Comparison of ENCODE assay signal across 22 cellular contexts in the genomic region with DNA sequence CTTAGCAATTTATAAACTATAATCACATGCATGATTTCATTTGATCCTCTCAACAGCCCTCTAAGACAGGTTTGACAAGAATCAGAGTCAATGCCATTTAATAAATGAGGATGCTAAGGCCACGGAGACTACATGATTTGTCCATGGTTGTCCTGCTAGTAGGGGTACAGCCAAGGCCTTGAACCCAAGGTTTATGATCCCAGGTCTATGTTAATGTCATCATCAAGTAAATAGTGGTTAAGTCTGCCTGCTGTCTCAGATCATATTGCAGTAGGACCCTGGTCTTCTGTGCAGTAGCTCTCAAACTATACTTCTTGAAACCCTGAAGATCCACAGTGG. TPM values are rescaled to one million over a fixed set of nuclear protein-coding genes. Genes with fewer than 3 reads are reported as not detected.
DNase-seq lines count a peak whose midpoint lies in the region; ATAC-seq and TF ChIP-seq lines count a peak whose summit lies in the region.
"Had no signal": no experiment of that assay in that cellular context is flagged by ENCODE, and none has a peak within 500 bp of the region (broad histone marks: within the 10 kb centered on the region; RNA-seq: fewer than 3 reads in every experiment).

No MANE protein-coding gene starts in this region.

- ATAC-seq in RWPE2 (ENCODE audit: low read depth) (peak; percentile 12; the same call in 2 of the 3 replicates), foreskin keratinocyte (peak; percentile 38)

- H3K36me3 ChIP-seq in RWPE2 (ENCODE audit: low read depth) (no peaks in the 10 kb centered on the region), uterus (no peaks in the 10 kb centered on the region)
- H3K36me3 ChIP-seq in effector memory CD4-positive, alpha-beta T cell (ENCODE audit: control insufficient read depth, insufficient read depth, low read length), result no peaks in the 10 kb centered on the region
- H3K36me3 ChIP-seq: left ventricle myocardium inferior, right atrium auricular region had no signal

- no peak for TF ChIP-seq POLR2A in uterus (IDR thresholded peaks at IDR 0.05)

- H3K4me1 Mint-ChIP-seq in activated T-cell treated with anti-CD3 and anti-CD28 coated beads, Interleukin-2, amount 50 U/mL, for 24 hours (ENCODE audit: low read depth), result peaks cover 54% of the 10 kb centered on the region

- H3K4me3 Mint-ChIP-seq in activated T-cell treated with anti-CD3 and anti-CD28 coated beads, Interleukin-2, amount 50 U/mL, for 24 hours, result no peak overlapping the region
- H3K4me3 Mint-ChIP-seq: activated naive CD4-positive, alpha-beta T cell treated with anti-CD3 and anti-CD28 coated beads, Interleukin-2, amount 10 ng/mL, durations not matched to agents 7 days and 5 days; brain; dendritic cell treated with granulocyte-macrophage colony-stimulating factor and Interleukin-4, amounts not matched to agents 40 ng/mL and 50 ng/mL, for 4 days; H9; type B pancreatic cell had no signal

- intact Hi-C loops in uterus (cut with DNase I; ENCODE audit: low total_unique reads), result no loop called here

- no peak overlapping the region for H3K4me3 ChIP-seq in RWPE2 (ENCODE audit: severe bottlenecking)
- no peak overlapping the region for H3K4me3 ChIP-seq in uterus
- no peak overlapping the region for H3K4me3 ChIP-seq in effector memory CD4-positive, alpha-beta T cell (ENCODE audit: insufficient read depth, low read depth, low read length, poor library complexity, severe bottlenecking)
- H3K4me3 ChIP-seq: left ventricle myocardium inferior, right atrium auricular region had no signal

- H3K27me3 Mint-ChIP-seq in activated T-cell treated with anti-CD3 and anti-CD28 coated beads, Interleukin-2, amount 50 U/mL, for 24 hours, result no peaks in the 10 kb centered on the region
- H3K27me3 Mint-ChIP-seq: type B pancreatic cell had no signal

- H3K27me3 ChIP-seq in RWPE2 (ENCODE audit: insufficient read depth, poor library complexity, severe bottlenecking), result no peaks in the 10 kb centered on the region
- no peaks in the 10 kb centered on the region for H3K27me3 ChIP-seq in foreskin keratinocyte
- no peaks in the 10 kb centered on the region for H3K27me3 ChIP-seq in uterus
- no peaks in the 10 kb centered on the region for H3K27me3 ChIP-seq in effector memory CD4-positive, alpha-beta T cell (replicated peaks; ENCODE audit: control insufficient read depth, insufficient read depth, low read length, poor library complexity, severe bottlenecking)
- H3K27me3 ChIP-seq: right atrium auricular region had no signal

- H3K9me3 Mint-ChIP-seq in activated T-cell treated with anti-CD3 and anti-CD28 coated beads, Interleukin-2, amount 50 U/mL, for 24 hours, result no peaks in the 10 kb centered on the region
- H3K9me3 Mint-ChIP-seq: activated naive CD4-positive, alpha-beta T cell treated with anti-CD3 and anti-CD28 coated beads, Interleukin-2, amount 10 ng/mL, durations not matched to agents 7 days and 5 days; dendritic cell treated with granulocyte-macrophage colony-stimulating factor and Interleukin-4, amounts not matched to agents 40 ng/mL and 50 ng/mL, for 4 days; H9; type B pancreatic cell had no signal

- peak overlapping the region; percentile 42 for H3K27ac Mint-ChIP-seq in activated T-cell treated with anti-CD3 and anti-CD28 coated beads, Interleukin-2, amount 50 U/mL, for 24 hours
- H3K27ac Mint-ChIP-seq: dendritic cell treated with granulocyte-macrophage colony-stimulating factor and Interleukin-4, amounts not matched to agents 40 ng/mL and 50 ng/mL, for 4 days; H9; type B pancreatic cell had no signal

- H3K27ac ChIP-seq in RWPE2 (ENCODE audit: poor library complexity, severe bottlenecking) (peak overlapping the region; percentile 79), foreskin keratinocyte (no peak overlapping the region), uterus (peak overlapping the region; percentile 80 to 86)
- no peak overlapping the region for H3K27ac ChIP-seq in effector memory CD4-positive, alpha-beta T cell (ENCODE audit: insufficient read depth, low read length, poor library complexity, severe bottlenecking)
- H3K27ac ChIP-seq: left ventricle myocardium inferior, right atrium auricular region had no signal

- H3K9me3 ChIP-seq in RWPE2 (ENCODE audit: severe bottlenecking) (no peaks in the 10 kb centered on the region), uterus (no peaks in the 10 kb centered on the region)
- no peaks in the 10 kb centered on the region for H3K9me3 ChIP-seq in effector memory CD4-positive, alpha-beta T cell (ENCODE audit: control insufficient read depth, low read length)
- H3K9me3 ChIP-seq: Caco-2, left ventricle myocardium inferior, right atrium auricular region had no signal

- TF ChIP-seq CTCF in RWPE2 (IDR thresholded peaks at IDR 0.05; ENCODE audit: poor library complexity, severe bottlenecking) (no peak), foreskin keratinocyte (conservative IDR thresholded peaks at IDR 0.05) (no peak), uterus (IDR thresholded peaks at IDR 0.05) (no peak)

- H3K4me1 ChIP-seq in RWPE2 (ENCODE audit: insufficient read depth, poor library complexity, severe bottlenecking) (peaks cover 21% of the 10 kb centered on the region), foreskin keratinocyte (peaks cover 13% of the 10 kb centered on the region), uterus (peaks cover 0 to 13% of the 10 kb centered on the region in 2 donors)
- H3K4me1 ChIP-seq in effector memory CD4-positive, alpha-beta T cell (ENCODE audit: control insufficient read depth, insufficient read depth, low read length, poor library complexity, severe bottlenecking), result peaks cover 41% of the 10 kb centered on the region
- H3K4me1 ChIP-seq: left ventricle myocardium inferior had no signal

- DNase-seq in activated T-cell treated with anti-CD3 and anti-CD28 coated beads, Interleukin-2, amount 50 U/mL, for 24 hours, result no peak
- no peak for DNase-seq in activated T-cell treated with anti-CD3 and anti-CD28 coated beads, Interleukin-2, amount 50 U/mL, for 1 hour
- DNase-seq in RWPE2 (ENCODE audit: low spot score), result no peak
- DNase-seq in foreskin keratinocyte, result no peak
- no peak for DNase-seq in uterus
- DNase-seq in kidney tubule cell (ENCODE audit: low spot score), result no peak
- DNase-seq in dermis blood vessel endothelial cell, result no peak
- DNase-seq in effector memory CD4-positive, alpha-beta T cell, result no peak
- DNase-seq: activated CD4-positive, alpha-beta T cell treated with anti-CD3 and anti-CD28 coated beads for 48 hours; activated CD8-positive, alpha-beta memory T cell treated with anti-CD3 and anti-CD28 coated beads, Interleukin-2, amount 50 U/mL, for 48 hours; activated naive CD4-positive, alpha-beta T cell treated with anti-CD3 and anti-CD28 coated beads, Interleukin-2, amount 10 ng/mL, durations not matched to agents 7 days and 5 days; Caco-2; H9; KBM-7; left ventricle myocardium inferior; stimulated activated naive CD4-positive, alpha-beta T cell treated with Interleukin-2 at 50 U/mL for 16 hours had no signal

- H3K36me3 Mint-ChIP-seq in activated T-cell treated with anti-CD3 and anti-CD28 coated beads, Interleukin-2, amount 50 U/mL, for 24 hours (ENCODE audit: low read depth), result no peaks in the 10 kb centered on the region
- H3K36me3 Mint-ChIP-seq: activated naive CD4-positive, alpha-beta T cell treated with anti-CD3 and anti-CD28 coated beads, Interleukin-2, amount 10 ng/mL, durations not matched to agents 7 days and 5 days; brain; type B pancreatic cell had no signal

RNA-seq across cellular contexts. Expression of gene SYTL2, which starts 17.7 kb away (rescaled TPM):
- total RNA-seq in foreskin keratinocyte (1.2 and 1.3 TPM in 2 replicates), uterus (10 to 100 TPM; 33.0 to 77.4 (median 39.7) TPM), dermis blood vessel endothelial cell (1.7 and 2.0 TPM in 2 replicates)
- polyA plus RNA-seq in foreskin keratinocyte, result 0.41 and 0.54 TPM in 2 replicates

RNA-seq across cellular contexts. Expression of gene CCDC83, which starts 26.6 kb away (rescaled TPM):
- total RNA-seq in foreskin keratinocyte, result not detected in 2 replicates
- not detected in 2 replicates for polyA plus RNA-seq in foreskin keratinocyte
- under 1 TPM in 1 of 4 donors, not detected in 3; 0.21 TPM for total RNA-seq in uterus
- not detected in 2 replicates for total RNA-seq in dermis blood vessel endothelial cell
- total RNA-seq: Caco-2, epithelial cell of proximal tubule, H9, left ventricle myocardium inferior, mucosa of gallbladder, right atrium auricular region had no signal

Comparison
In these comparisons a context has a peak if more than half of its experiments do, and no peak if none do; other contexts are left out.
1. H3K27ac ChIP-seq: peak in RWPE2 (single experiment) and uterus (2 of 2); none in foreskin keratinocyte (single experiment) and effector memory CD4-positive, alpha-beta T cell (single experiment).
2. RNA of gene SYTL2, which starts 17.7 kb away (total RNA-seq): 33.0 to 77.4 TPM in uterus; 1.7 to 2.0 TPM in dermis blood vessel endothelial cell and 1.2 to 1.3 TPM in foreskin keratinocyte; every median in the first group is over 10 times any median in the second.